Comparison of ENCODE assay signal across 12 cellular contexts in the genomic region with DNA sequence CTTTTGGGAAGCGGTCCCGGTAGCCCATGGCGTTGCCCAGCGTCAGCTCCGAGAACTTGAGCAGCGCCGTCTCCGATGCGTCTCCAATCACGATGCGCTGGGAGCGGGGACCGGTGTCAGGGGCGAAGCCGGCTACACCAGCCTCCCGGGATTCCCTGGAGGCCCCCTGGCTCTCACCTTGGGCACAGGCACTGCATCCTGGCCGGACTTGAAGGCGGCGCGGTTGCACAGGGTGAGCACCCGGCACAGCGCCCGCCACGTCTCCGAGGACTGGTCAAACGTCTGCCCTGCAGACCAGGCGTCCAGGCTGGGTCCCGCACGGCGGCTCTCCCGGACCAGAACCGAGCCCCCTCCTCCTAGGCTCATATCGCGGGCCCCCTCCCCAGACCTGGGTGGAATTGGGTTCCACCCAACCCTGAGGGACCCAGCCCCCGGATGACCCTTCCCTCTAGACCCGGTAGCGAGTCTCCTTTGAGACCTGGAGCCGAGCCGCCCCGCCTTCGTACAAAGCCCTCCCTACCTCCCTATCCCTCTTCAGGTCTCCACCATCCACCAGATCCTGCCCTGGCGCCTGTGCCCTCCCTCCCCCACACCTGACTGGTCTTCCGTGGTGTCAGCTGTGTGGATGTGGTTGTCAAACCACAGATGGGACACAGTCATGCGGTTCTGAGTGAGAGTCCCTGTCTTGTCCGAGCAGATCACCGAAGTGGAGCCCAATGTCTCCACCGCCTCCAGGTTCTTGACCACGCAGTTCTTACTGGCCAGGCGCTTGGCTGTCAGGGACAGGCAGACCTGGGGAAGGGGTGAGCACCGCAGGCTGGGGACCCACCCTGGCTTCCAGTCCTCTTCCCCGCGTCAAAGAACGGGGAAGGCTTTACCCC. TPM values are rescaled to one million over a fixed set of nuclear protein-coding genes. Genes with fewer than 3 reads are reported as not detected.
DNase-seq lines count a peak whose midpoint lies in the region; ATAC-seq and TF ChIP-seq lines count a peak whose summit lies in the region.
"Had no signal": no experiment of that assay in that cellular context is flagged by ENCODE, and none has a peak within 500 bp of the region (broad histone marks: within the 10 kb centered on the region; RNA-seq: fewer than 3 reads in every experiment).

No MANE protein-coding gene starts in this region.

- no peak overlapping the region for H3K27ac ChIP-seq in HEK293 (ENCODE audit: extremely low read depth, low read depth, low read length)
- H3K27ac ChIP-seq in coronary artery, result no peak overlapping the region
- H3K27ac ChIP-seq: uterus had no signal

- peak overlapping the region in 2 of 3 experiments; percentile 28 to 33 for H3K4me3 Mint-ChIP-seq in nephron
- H3K4me3 Mint-ChIP-seq in nephron progenitor cell, result no peak overlapping the region

- H3K27ac Mint-ChIP-seq in nephron, result no peak overlapping the region
- no peak overlapping the region for H3K27ac Mint-ChIP-seq in nephron progenitor cell
- H3K27ac Mint-ChIP-seq: activated naive CD4-positive, alpha-beta T cell treated with anti-CD3 and anti-CD28 coated beads, Interleukin-2, amount 10 ng/mL, durations not matched to agents 7 days and 5 days had no signal

- peaks cover 16% of the 10 kb centered on the region for H3K27me3 ChIP-seq in BJ (ENCODE audit: control insufficient read depth, insufficient read depth, low read length)

- DNase-seq in BJ (ENCODE audit: low read depth) (no peak), coronary artery (ENCODE audit: low spot score) (no peak), NCI-H446 (lab: John Stamatoyannopoulos, UW) (no peak), nephron progenitor cell (no peak)
- DNase-seq in activated naive CD4-positive, alpha-beta T cell (lab: John Stamatoyannopoulos, UW), result no peak
- DNase-seq: midbrain had no signal

- peak overlapping the region; percentile 34 for H3K4me3 ChIP-seq in BJ (ENCODE audit: low read depth, low read length)
- no peak overlapping the region for H3K4me3 ChIP-seq in HEK293 (ENCODE audit: low read depth, low read length)
- peak overlapping the region; percentile 64 for H3K4me3 ChIP-seq in coronary artery

- no peak for ATAC-seq in HG02981 (IDR thresholded peaks at IDR 0.05; ENCODE audit: unreplicated experiment)

- TF ChIP-seq CTCF in BJ (IDR thresholded peaks at IDR 0.05; ENCODE audit: insufficient read depth, low read depth, low read length), result no peak
- TF ChIP-seq CTCF in HEK293 (tag by site-specific recombination; IDR thresholded peaks at IDR 0.05), result peak; percentile 18; the same call in 1 of the 2 replicates
- TF ChIP-seq CTCF in coronary artery (IDR thresholded peaks at IDR 0.05), result no peak
- TF ChIP-seq CTCF in nephron (IDR thresholded peaks at IDR 0.05; ENCODE audit: unreplicated experiment in 3 of 3), result no peak
- TF ChIP-seq CTCF in nephron progenitor cell (IDR thresholded peaks at IDR 0.05), result no peak

- H3K9me3 Mint-ChIP-seq in nephron (no peaks in the 10 kb centered on the region), nephron progenitor cell (peaks cover 4% of the 10 kb centered on the region)
- H3K9me3 Mint-ChIP-seq: activated naive CD4-positive, alpha-beta T cell treated with anti-CD3 and anti-CD28 coated beads, Interleukin-2, amount 10 ng/mL, durations not matched to agents 7 days and 5 days had no signal

- H3K36me3 ChIP-seq in BJ (ENCODE audit: control insufficient read depth, insufficient read depth, low read length) (no peaks in the 10 kb centered on the region), HEK293 (ENCODE audit: control insufficient read depth in 2 of 2, insufficient read depth in 1 of 2, low read length in 2 of 2) (no peaks in the 10 kb centered on the region)
- H3K36me3 ChIP-seq: uterus had no signal

- no peaks in the 10 kb centered on the region; the same call in 1 of the 2 replicates for H3K9me3 ChIP-seq in HEK293 (ENCODE audit: control insufficient read depth, insufficient read depth, low read depth, low read length)
- H3K9me3 ChIP-seq: uterus had no signal

- POLR2A ChIA-PET in BJ (lab: Charles Lee) (no interaction called here), HEK293 (lab: Yijun Ruan, JAX) (interaction anchor here (0.5 to 2.1 kb wide), 14 partner anchors 10 to 187 kb away, joined by 3 to 12 read pairs (median 4); a partner anchor contains a TSS)

- no peaks in the 10 kb centered on the region for H3K36me3 Mint-ChIP-seq in nephron (ENCODE audit: low read depth)
- no peaks in the 10 kb centered on the region for H3K36me3 Mint-ChIP-seq in nephron progenitor cell (ENCODE audit: low read depth)
- H3K36me3 Mint-ChIP-seq: activated naive CD4-positive, alpha-beta T cell treated with anti-CD3 and anti-CD28 coated beads, Interleukin-2, amount 10 ng/mL, durations not matched to agents 7 days and 5 days had no signal

- H3K27me3 Mint-ChIP-seq in nephron (ENCODE audit: low read depth) (peaks cover 80% of the 10 kb centered on the region), nephron progenitor cell (ENCODE audit: low read depth, poor library complexity) (peaks cover 86% of the 10 kb centered on the region)

- CTCF ChIA-PET in BJ (lab: Yijun Ruan, JAX) (interaction anchor here (1.2 to 3.4 kb wide), 2 partner anchors 10 to 45 kb away, joined by 3 to 21 read pairs; a partner anchor contains a TSS), HEK293 (lab: Yijun Ruan, JAX) (interaction anchor here (0.6 to 4.7 kb wide), 10 partner anchors 11 to 264 kb away, joined by 3 to 53 read pairs (median 4); a partner anchor contains a TSS)

- H3K4me1 Mint-ChIP-seq in nephron (peaks cover 5% of the 10 kb centered on the region), nephron progenitor cell (peaks cover 21% of the 10 kb centered on the region)

- peaks cover 10% of the 10 kb centered on the region for H3K4me1 ChIP-seq in HEK293 (ENCODE audit: control insufficient read depth, insufficient read depth, low read length)

TF ChIP-seq in HEK293, 187 proteins besides CTCF, POLR2A, EP300 and RAD21 (continues in another document):
- no peak for TF ChIP-seq KLF7 (tag by site-specific recombination; IDR thresholded peaks at IDR 0.05; ENCODE audit: borderline replicate concordance)
- no peak; the same call in 1 of the 2 replicates for TF ChIP-seq ZNF76 (tag by site-specific recombination; IDR thresholded peaks at IDR 0.05; ENCODE audit: borderline replicate concordance, low read depth)
- TF ChIP-seq, protein P1, sequence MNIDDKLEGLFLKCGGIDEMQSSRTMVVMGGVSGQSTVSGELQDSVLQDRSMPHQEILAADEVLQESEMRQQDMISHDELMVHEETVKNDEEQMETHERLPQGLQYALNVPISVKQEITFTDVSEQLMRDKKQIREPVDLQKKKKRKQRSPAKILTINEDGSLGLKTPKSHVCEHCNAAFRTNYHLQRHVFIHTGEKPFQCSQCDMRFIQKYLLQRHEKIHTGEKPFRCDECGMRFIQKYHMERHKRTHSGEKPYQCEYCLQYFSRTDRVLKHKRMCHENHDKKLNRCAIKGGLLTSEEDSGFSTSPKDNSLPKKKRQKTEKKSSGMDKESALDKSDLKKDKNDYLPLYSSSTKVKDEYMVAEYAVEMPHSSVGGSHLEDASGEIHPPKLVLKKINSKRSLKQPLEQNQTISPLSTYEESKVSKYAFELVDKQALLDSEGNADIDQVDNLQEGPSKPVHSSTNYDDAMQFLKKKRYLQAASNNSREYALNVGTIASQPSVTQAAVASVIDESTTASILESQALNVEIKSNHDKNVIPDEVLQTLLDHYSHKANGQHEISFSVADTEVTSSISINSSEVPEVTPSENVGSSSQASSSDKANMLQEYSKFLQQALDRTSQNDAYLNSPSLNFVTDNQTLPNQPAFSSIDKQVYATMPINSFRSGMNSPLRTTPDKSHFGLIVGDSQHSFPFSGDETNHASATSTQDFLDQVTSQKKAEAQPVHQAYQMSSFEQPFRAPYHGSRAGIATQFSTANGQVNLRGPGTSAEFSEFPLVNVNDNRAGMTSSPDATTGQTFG (tag by site-specific recombination; IDR thresholded peaks at IDR 0.05; ENCODE audit: borderline replicate concordance), result no peak
- TF ChIP-seq YY1 (tag by site-specific recombination; IDR thresholded peaks at IDR 0.05), result no peak
- TF ChIP-seq, protein P2, sequence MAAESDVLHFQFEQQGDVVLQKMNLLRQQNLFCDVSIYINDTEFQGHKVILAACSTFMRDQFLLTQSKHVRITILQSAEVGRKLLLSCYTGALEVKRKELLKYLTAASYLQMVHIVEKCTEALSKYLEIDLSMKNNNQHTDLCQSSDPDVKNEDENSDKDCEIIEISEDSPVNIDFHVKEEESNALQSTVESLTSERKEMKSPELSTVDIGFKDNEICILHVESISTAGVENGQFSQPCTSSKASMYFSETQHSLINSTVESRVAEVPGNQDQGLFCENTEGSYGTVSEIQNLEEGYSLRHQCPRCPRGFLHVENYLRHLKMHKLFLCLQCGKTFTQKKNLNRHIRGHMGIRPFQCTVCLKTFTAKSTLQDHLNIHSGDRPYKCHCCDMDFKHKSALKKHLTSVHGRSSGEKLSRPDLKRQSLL (tag by site-specific recombination; IDR thresholded peaks at IDR 0.05), result peak; percentile 52; the same call in 1 of the 2 replicates
- TF ChIP-seq ZNF654 (tag by site-specific recombination; IDR thresholded peaks at IDR 0.05; ENCODE audit: low read depth), result no peak
- TF ChIP-seq SCRT2 (tag by site-specific recombination; IDR thresholded peaks at IDR 0.05), result 0 out of 2 replicates have a peak, but pooled peaks have one; percentile 33
- 0 out of 2 replicates have a peak, but pooled peaks have one; percentile 52 for TF ChIP-seq ZNF596 (tag by site-specific recombination; IDR thresholded peaks at IDR 0.05)
- no peak; the same call in 1 of the 2 replicates for TF ChIP-seq REPIN1 (tag by site-specific recombination; IDR thresholded peaks at IDR 0.05; ENCODE audit: low read depth)
- TF ChIP-seq ZNF169 (tag by site-specific recombination; IDR thresholded peaks at IDR 0.05), result no peak

RNA-seq across cellular contexts. Expression of a gene that starts 4.8 kb away (rescaled TPM):
- not detected in 2 replicates for polyA plus RNA-seq in BJ (2011; rRNA removed)
- not detected in 2 replicates for polyA minus RNA-seq in BJ (2011; rRNA and poly(A)+ RNA removed)

RNA-seq across cellular contexts. Expression of a gene that starts 13.2 kb away (rescaled TPM):
- polyA plus RNA-seq in BJ (2011; rRNA removed), result 167 and 200 TPM in 2 replicates
- 86.0 and 158 TPM in 2 replicates for polyA minus RNA-seq in BJ (2011; rRNA and poly(A)+ RNA removed)

RNA-seq across cellular contexts. Expression of a gene that starts 25.4 kb away (rescaled TPM):
- not detected in 2 replicates for polyA plus RNA-seq in BJ (2011; rRNA removed)
- not detected in 2 replicates for polyA minus RNA-seq in BJ (2011; rRNA and poly(A)+ RNA removed)
- polyA plus RNA-seq: HepG2 had no signal

RNA-seq across cellular contexts. Expression of a gene that starts 27.3 kb away (rescaled TPM):
- polyA plus RNA-seq in BJ (2011; rRNA removed), result not detected in 2 replicates
- polyA minus RNA-seq in BJ (2011; rRNA and poly(A)+ RNA removed), result not detected in 2 replicates
- polyA plus RNA-seq: HepG2 had no signal

RNA-seq across cellular contexts. Expression of a gene that starts 30.5 kb away (rescaled TPM):
- polyA plus RNA-seq in BJ (2011; rRNA removed), result 0.70 and 1.6 TPM in 2 replicates
- not detected in 2 replicates for polyA minus RNA-seq in BJ (2011; rRNA and poly(A)+ RNA removed)
- polyA plus RNA-seq: HepG2 had no signal
